ENCODE assay signal across 1 cellular context in the genomic region with DNA sequence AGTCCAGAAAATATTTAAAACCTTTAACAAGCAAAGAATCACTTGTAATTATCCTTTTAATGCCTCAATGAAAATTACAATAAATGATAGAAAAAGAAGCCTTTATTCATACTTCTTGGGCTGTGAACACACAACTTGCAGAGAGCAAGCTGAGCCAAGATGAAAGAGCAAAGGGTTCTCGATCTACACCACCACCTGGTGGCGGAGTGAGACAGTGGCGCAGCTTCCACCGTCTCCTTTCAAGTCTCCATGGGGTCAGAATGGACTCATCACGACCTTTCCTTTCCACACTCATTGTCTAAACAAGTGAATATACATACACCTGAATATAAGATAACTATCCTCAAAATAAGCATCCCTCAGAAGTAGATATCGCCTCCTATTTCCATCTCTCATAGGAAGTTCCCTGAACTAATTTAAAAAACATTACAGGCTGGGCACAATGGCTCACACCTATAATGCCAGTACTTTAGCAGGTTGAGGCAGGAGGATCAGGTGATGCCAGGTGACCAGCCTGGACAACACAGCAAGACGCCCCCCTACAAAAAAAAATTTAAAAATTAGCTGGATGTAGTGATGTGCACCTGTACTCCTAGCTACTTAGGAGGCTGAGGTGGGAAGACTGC.
TF ChIP-seq lines count a peak whose summit lies in the region.

No MANE protein-coding gene starts in this region.

TF ChIP-seq in IMR-90, 13 proteins besides CTCF, POLR2A, EP300 and RAD21:
- TF ChIP-seq SMC3 (IDR thresholded peaks at IDR 0.05; ENCODE audit: low read depth, low read length) (peak; percentile 84), USF2 (IDR thresholded peaks at IDR 0.05; ENCODE audit: low read depth, low read length) (no peak)
